In genomic region chr9:133329306-133330156, GRCh38 we compare ENCODE assay signal across 8 cellular contexts. TPM values are rescaled to one million over a fixed set of nuclear protein-coding genes. Genes with fewer than 3 reads are reported as not detected.
DNase-seq lines count a peak whose midpoint lies in the region; ATAC-seq, FAIRE-seq and TF ChIP-seq lines count a peak whose summit lies in the region.
"Not testable (repeated sequence)": the region's sequence is repeated elsewhere in the genome, so short reads cannot be mapped to it uniquely, and the experiment has no call there.

No MANE protein-coding gene starts in this region.

- TF ChIP-seq EP300 in A549 (IDR thresholded peaks at IDR 0.05): not testable (repeated sequence)

- not testable (repeated sequence) for H3K9me2 ChIP-seq in Loucy (replicated peaks; ENCODE audit: low read depth, low read length)

- not testable (repeated sequence) for H3F3A ChIP-seq in Loucy (ENCODE audit: low read depth)

- intact Hi-C loops in psoas muscle (cut with DNase I): loop anchor here (5.0 to 10.0 kb wide), 3 partner anchors 142 to 285 kb away; partner anchors contain the start of gene SLC2A6 (in 1 of the 2)

- H3K36me3 Mint-ChIP-seq in activated naive CD8-positive, alpha-beta T cell treated with anti-CD3 and anti-CD28 coated beads, Interleukin-2, amount 10 ng/mL, durations not matched to agents 7 days and 5 days: peaks cover 15% of the 10 kb centered on the region

- not testable (repeated sequence) for H3K27ac Mint-ChIP-seq in activated naive CD8-positive, alpha-beta T cell treated with anti-CD3 and anti-CD28 coated beads, Interleukin-2, amount 10 ng/mL, durations not matched to agents 7 days and 5 days

- H2AFZ ChIP-seq in Loucy (ENCODE audit: low read length): not testable (repeated sequence)

- TF ChIP-seq POLR2A in A549 (IDR thresholded peaks at IDR 0.05; ENCODE audit: low read length): not testable (repeated sequence)

- peak; percentile 60 to 66 for TF ChIP-seq RAD21 in A549 (conservative IDR thresholded peaks at IDR 0.05 in 1 of 2, IDR thresholded peaks at IDR 0.05 in 1 of 2)

- not testable (repeated sequence) for H3K9me3 ChIP-seq in A549; Loucy (ENCODE audit: insufficient read depth, low read depth, low read length); psoas muscle

- not testable (repeated sequence) for FAIRE-seq in A549 (lab: Jason Lieb, UNC)

- H3K9me3 Mint-ChIP-seq in activated naive CD8-positive, alpha-beta T cell treated with anti-CD3 and anti-CD28 coated beads, Interleukin-2, amount 10 ng/mL, durations not matched to agents 7 days and 5 days: not testable (repeated sequence)

- H3K4me3 ChIP-seq in A549; GM06990 (replicated peaks; ENCODE audit: low read depth, low read length); Loucy (ENCODE audit: low read length, poor library complexity, severe bottlenecking); epithelial cell of esophagus (ENCODE audit: low read length); psoas muscle: not testable (repeated sequence)

- H3K27me3 ChIP-seq in GM06990 (replicated peaks; ENCODE audit: control insufficient read depth, insufficient read depth, low read length); Loucy (ENCODE audit: insufficient read depth, low read length, poor library complexity, severe bottlenecking); psoas muscle (ENCODE audit: insufficient read depth in 3 of 3, low read length in 2 of 3): not testable (repeated sequence)

- H3K27ac ChIP-seq in A549: not testable (repeated sequence)
- H3K27ac ChIP-seq in psoas muscle: peak overlapping the region; percentile 36

- DNase-seq in A549 (ENCODE audit: low read depth in 1 of 2, low spot score in 1 of 2) (peak in 1 of 2 experiments; percentile 51), RPMI8226 (peak; percentile 24), epithelial cell of esophagus (ENCODE audit: low read depth) (peak; percentile 34), left kidney (ENCODE audit: low read depth, low spot score) (peak; percentile 43), psoas muscle (peak in 1 of 2 donors; percentile 60)
- DNase-seq in GM06990 (ENCODE audit: extremely low read depth, insufficient read length): not testable (repeated sequence)
- DNase-seq in activated naive CD8-positive, alpha-beta T cell treated with anti-CD3 and anti-CD28 coated beads, Interleukin-2, amount 10 ng/mL, durations not matched to agents 7 days and 5 days: peak; percentile 25

- H3K36me3 ChIP-seq in GM06990 (ENCODE audit: control insufficient read depth, insufficient read depth, low read length) (peaks cover 28% of the 10 kb centered on the region), Loucy (ENCODE audit: insufficient read depth, low read length) (peaks cover 44% of the 10 kb centered on the region; the same call in 1 of the 2 replicates), psoas muscle (ENCODE audit: insufficient read depth in 1 of 2, low read depth in 1 of 2) (peaks cover 8 to 52% of the 10 kb centered on the region in 2 donors)

- H3K4me3 Mint-ChIP-seq in activated naive CD8-positive, alpha-beta T cell treated with anti-CD3 and anti-CD28 coated beads, Interleukin-2, amount 10 ng/mL, durations not matched to agents 7 days and 5 days: not testable (repeated sequence)

- CTCF ChIA-PET in A549 (lab: Yijun Ruan, JAX): interaction anchor here (0.6 to 6.5 kb wide), 21 partner anchors 9 to 957 kb away, joined by 3 to 82 read pairs (median 4); partner anchors contain the start of genes MED22 and RPL7A

- not testable (repeated sequence) for H3K4me1 ChIP-seq in A549, psoas muscle
- H3K4me1 ChIP-seq in Loucy (ENCODE audit: insufficient read depth, low read length, poor library complexity, severe bottlenecking): peaks cover 15% of the 10 kb centered on the region

- H3K27me3 Mint-ChIP-seq in activated naive CD8-positive, alpha-beta T cell treated with anti-CD3 and anti-CD28 coated beads, Interleukin-2, amount 10 ng/mL, durations not matched to agents 7 days and 5 days: not testable (repeated sequence)

- peaks cover 25% of the 10 kb centered on the region for H3K79me2 ChIP-seq in Loucy (ENCODE audit: insufficient read depth, low read length)

- not testable (repeated sequence) for H3K4me2 ChIP-seq in A549; Loucy (ENCODE audit: low read depth, low read length, poor library complexity, severe bottlenecking)

- not testable (repeated sequence) for H3K9ac ChIP-seq in Loucy (ENCODE audit: low read depth, low read length, poor library complexity, severe bottlenecking)

- TF ChIP-seq CTCF in A549 (IDR thresholded peaks at IDR 0.05) (peak; percentile 63), GM06990 (IDR thresholded peaks at IDR 0.05; ENCODE audit: insufficient read depth, low read length, poor library complexity, severe bottlenecking) (peak; percentile 37), Loucy (conservative IDR thresholded peaks at IDR 0.05; ENCODE audit: low read length) (peak; percentile 55), epithelial cell of esophagus (IDR thresholded peaks at IDR 0.05; ENCODE audit: insufficient read depth, low read depth, low read length, missing control alignments) (peak; percentile 66), psoas muscle (IDR thresholded peaks at IDR 0.05) (peak; percentile 58)

- POLR2A ChIA-PET in A549 (lab: Yijun Ruan, JAX): interaction anchor here (0.9 to 1.5 kb wide), 2 partner anchors 18 to 91 kb away, joined by 4 to 6 read pairs; partner anchors contain the start of genes MED22 and RPL7A
- POLR2A ChIA-PET in activated naive CD8-positive, alpha-beta T cell treated with anti-CD3 and anti-CD28 coated beads, Interleukin-2, amount 10 ng/mL, durations not matched to agents 7 days and 5 days (lab: Charles Lee): not testable (repeated sequence)

- WGBS in A549 (ENCODE audit: missing lambda C conversion rate): 45% methylated on average over 21 of the region's 21 CpGs
- 54 to 58% (median 55%) methylated on average over 21 of the region's 21 CpGs for WGBS in psoas muscle, 3 donors

- H4K20me1 ChIP-seq in Loucy (ENCODE audit: insufficient read depth, low read length, poor library complexity, severe bottlenecking): peaks cover 30% of the 10 kb centered on the region

- ATAC-seq in A549 (peak in 1 of 2 experiments; percentile 26; a peak in 1 of 6 replicates), psoas muscle (peak in 1 of 4 donors; percentile 40)
- not testable (repeated sequence) for ATAC-seq in activated naive CD8-positive, alpha-beta T cell treated with anti-CD3 and anti-CD28 coated beads, Interleukin-2, amount 10 ng/mL, durations not matched to agents 7 days and 5 days (ENCODE audit: low read depth)

- not testable (repeated sequence) for H3K4me1 Mint-ChIP-seq in activated naive CD8-positive, alpha-beta T cell treated with anti-CD3 and anti-CD28 coated beads, Interleukin-2, amount 10 ng/mL, durations not matched to agents 7 days and 5 days

RNA-seq across cellular contexts. Expression of gene SURF6, which starts 6.5 kb away (rescaled TPM):
- 7.1 and 10.5 TPM in 2 replicates for polyA plus RNA-seq in A549 (2011; rRNA removed)
- polyA plus RNA-seq in A549 (2012; cell fraction: cytosol; rRNA removed): 21.8 and 29.4 TPM in 2 replicates
- 32.6 and 37.4 TPM in 2 replicates for polyA plus RNA-seq in A549 (2012; cell fraction: nucleus; rRNA removed)
- polyA plus RNA-seq in A549 (2017; fragmentation: RNase III; extraction: RNeasy Plus Mini Kit Qiagen cat#74134 plus additional on column Dnase treatment): 23.0 to 26.8 TPM (median 25.1 TPM) in 3 replicates
- 2.4 and 2.8 TPM in 2 replicates for polyA minus RNA-seq in A549 (2011; rRNA and poly(A)+ RNA removed)
- 10 to 100 TPM; 20.5 to 21.0 TPM for total RNA-seq in activated naive CD8-positive, alpha-beta T cell treated with anti-CD3 and anti-CD28 coated beads, Interleukin-2, amount 10 ng/mL, durations not matched to agents 7 days and 5 days
- total RNA-seq in psoas muscle: 10 to 100 TPM; 11.4 to 27.3 (median 16.0) TPM
- 10 to 100 TPM; 27.7 to 43.0 (median 36.3) TPM for polyA plus RNA-seq in psoas muscle

RNA-seq across cellular contexts. Expression of gene MED22, which starts 18.4 kb away (rescaled TPM):
- polyA plus RNA-seq in A549 (2011; rRNA removed): 15.7 and 18.4 TPM in 2 replicates
- polyA plus RNA-seq in A549 (2012; cell fraction: cytosol; rRNA removed): 30.9 and 37.1 TPM in 2 replicates
- polyA plus RNA-seq in A549 (2012; cell fraction: nucleus; rRNA removed): 49.7 and 50.6 TPM in 2 replicates
- polyA plus RNA-seq in A549 (2017; fragmentation: RNase III; extraction: RNeasy Plus Mini Kit Qiagen cat#74134 plus additional on column Dnase treatment): 20.4 to 22.8 TPM (median 22.0 TPM) in 3 replicates
- 32.2 and 42.8 TPM in 2 replicates for polyA minus RNA-seq in A549 (2011; rRNA and poly(A)+ RNA removed)
- 10 to 100 TPM; 27.8 to 35.5 TPM for total RNA-seq in activated naive CD8-positive, alpha-beta T cell treated with anti-CD3 and anti-CD28 coated beads, Interleukin-2, amount 10 ng/mL, durations not matched to agents 7 days and 5 days
- 10 to 100 TPM in 2 of 4 donors, 1 to 10 TPM in 2; 7.5 to 14.4 (median 10.6) TPM for total RNA-seq in psoas muscle
- 10 to 100 TPM; 14.5 to 43.5 (median 23.4) TPM for polyA plus RNA-seq in psoas muscle

RNA-seq across cellular contexts. Expression of gene RPL7A, which starts 18.5 kb away (rescaled TPM):
- 2,218 and 2,405 TPM in 2 replicates for polyA plus RNA-seq in A549 (2011; rRNA removed)
- polyA plus RNA-seq in A549 (2012; cell fraction: cytosol; rRNA removed): 3,633 and 4,197 TPM in 2 replicates
- 1,837 and 2,384 TPM in 2 replicates for polyA plus RNA-seq in A549 (2012; cell fraction: nucleus; rRNA removed)
- 2,511 to 2,766 TPM (median 2,608 TPM) in 3 replicates for polyA plus RNA-seq in A549 (2017; fragmentation: RNase III; extraction: RNeasy Plus Mini Kit Qiagen cat#74134 plus additional on column Dnase treatment)
- 1,872 and 2,628 TPM in 2 replicates for polyA minus RNA-seq in A549 (2011; rRNA and poly(A)+ RNA removed)
- 1,000 to 10,000 TPM; 1,843 to 1,855 TPM for total RNA-seq in activated naive CD8-positive, alpha-beta T cell treated with anti-CD3 and anti-CD28 coated beads, Interleukin-2, amount 10 ng/mL, durations not matched to agents 7 days and 5 days
- total RNA-seq in psoas muscle: 1,000 to 10,000 TPM; 1,013 to 1,526 (median 1,062) TPM
- 1,000 to 10,000 TPM; 1,923 to 3,403 (median 2,177) TPM for polyA plus RNA-seq in psoas muscle

RNA-seq across cellular contexts. Expression of gene SURF1, which starts 26.8 kb away (rescaled TPM):
- polyA plus RNA-seq in A549 (2011; rRNA removed) (47.5 and 63.0 TPM in 2 replicates), A549 (2017; fragmentation: RNase III; extraction: RNeasy Plus Mini Kit Qiagen cat#74134 plus additional on column Dnase treatment) (25.3 to 28.6 TPM (median 27.7 TPM) in 3 replicates), psoas muscle (100 to 1,000 TPM in 1 of 3 donors, 10 to 100 TPM in 2; 63.1 to 127 (median 77.0) TPM)
- 28.8 and 32.5 TPM in 2 replicates for polyA plus RNA-seq in A549 (2012; cell fraction: cytosol; rRNA removed)
- 31.7 and 33.8 TPM in 2 replicates for polyA plus RNA-seq in A549 (2012; cell fraction: nucleus; rRNA removed)
- 19.5 and 29.0 TPM in 2 replicates for polyA minus RNA-seq in A549 (2011; rRNA and poly(A)+ RNA removed)
- total RNA-seq in activated naive CD8-positive, alpha-beta T cell treated with anti-CD3 and anti-CD28 coated beads, Interleukin-2, amount 10 ng/mL, durations not matched to agents 7 days and 5 days: 10 to 100 TPM; 40.6 to 41.9 TPM
- total RNA-seq in psoas muscle: 10 to 100 TPM; 27.7 to 54.9 (median 45.5) TPM

RNA-seq across cellular contexts. Expression of gene SURF2, which starts 26.8 kb away (rescaled TPM):
- polyA plus RNA-seq in A549 (2011; rRNA removed) (15.4 and 25.2 TPM in 2 replicates), A549 (2017; fragmentation: RNase III; extraction: RNeasy Plus Mini Kit Qiagen cat#74134 plus additional on column Dnase treatment) (34.9 to 36.9 TPM (median 35.6 TPM) in 3 replicates), psoas muscle (10 to 100 TPM; 19.7 to 50.6 (median 38.7) TPM)
- 56.1 and 56.8 TPM in 2 replicates for polyA plus RNA-seq in A549 (2012; cell fraction: cytosol; rRNA removed)
- polyA plus RNA-seq in A549 (2012; cell fraction: nucleus; rRNA removed): 26.9 and 34.3 TPM in 2 replicates
- polyA minus RNA-seq in A549 (2011; rRNA and poly(A)+ RNA removed): 8.1 and 8.4 TPM in 2 replicates
- total RNA-seq in activated naive CD8-positive, alpha-beta T cell treated with anti-CD3 and anti-CD28 coated beads, Interleukin-2, amount 10 ng/mL, durations not matched to agents 7 days and 5 days: 10 to 100 TPM; 16.2 to 17.0 TPM
- 10 to 100 TPM; 10.9 to 13.8 (median 13.3) TPM for total RNA-seq in psoas muscle
